In the genomic region with DNA sequence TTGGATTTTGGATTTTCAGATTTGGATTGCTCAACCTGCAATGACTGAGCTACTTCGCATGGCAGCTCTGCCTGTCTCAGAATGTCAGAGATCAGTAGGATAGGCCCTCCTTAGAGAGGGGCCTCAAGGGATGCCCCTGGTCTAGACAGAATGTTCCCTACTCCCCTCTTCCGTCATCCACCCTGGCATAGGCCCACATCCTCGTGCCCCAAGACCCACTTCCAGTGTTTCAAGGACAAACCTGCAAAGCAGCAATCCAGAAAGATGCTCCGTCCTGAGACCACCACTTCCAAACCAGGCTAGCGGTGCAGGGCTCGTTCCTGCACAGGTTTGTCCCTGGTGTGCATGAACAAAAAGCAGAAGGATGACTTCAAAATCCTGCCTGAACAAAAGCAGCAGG, we compare ENCODE assay signal across 20 cellular contexts.
DNase-seq lines count a peak whose midpoint lies in the region; ATAC-seq and TF ChIP-seq lines count a peak whose summit lies in the region.
"Had no signal": no experiment of that assay in that cellular context is flagged by ENCODE, and none has a peak within 500 bp of the region (broad histone marks: within the 10 kb centered on the region; RNA-seq: fewer than 3 reads in every experiment).

No MANE protein-coding gene starts in this region.

- H3K27me3 Mint-ChIP-seq in Caco-2 (ENCODE audit: insufficient read depth, unreplicated experiment), result no peaks in the 10 kb centered on the region
- no peaks in the 10 kb centered on the region for H3K27me3 Mint-ChIP-seq in activated T-cell treated with anti-CD3 and anti-CD28 coated beads, Interleukin-2, amount 50 U/mL, for 72 hours (ENCODE audit: low read depth)

- POLR2A ChIA-PET in Caco-2 (lab: Charles Lee) (no interaction called here), PC-9 (lab: Charles Lee; ENCODE audit: unreplicated experiment) (no interaction called here)

- no peak overlapping the region for H2AFZ ChIP-seq in PC-9

- intact Hi-C loops in Caco-2 (cut with micrococcal nuclease; ENCODE audit: unreplicated experiment), result no loop called here
- intact Hi-C loops in PC-9 (cut with micrococcal nuclease; ENCODE audit: unreplicated experiment), result loop anchor here (5.0 kb wide), 1 partner anchor 68 kb away; no protein-coding TSS in a partner anchor
- intact Hi-C loops in left ventricle myocardium inferior (cut with micrococcal nuclease), result no loop called here
- intact Hi-C loops in sciatic nerve (cut with DNase I), result no loop called here
- intact Hi-C loops in aorta (cut with DNase I), result no loop called here

- no peaks in the 10 kb centered on the region for H3K9me3 Mint-ChIP-seq in Caco-2 (ENCODE audit: unreplicated experiment)
- H3K9me3 Mint-ChIP-seq in activated T-cell treated with anti-CD3 and anti-CD28 coated beads, Interleukin-2, amount 50 U/mL, for 72 hours, result no peaks in the 10 kb centered on the region
- H3K9me3 Mint-ChIP-seq: CD14-positive monocyte had no signal

- no peak for TF ChIP-seq CTCF in Caco-2 (IDR thresholded peaks at IDR 0.05; ENCODE audit: insufficient read depth in 1 of 2, low read depth in 1 of 2, low read length in 1 of 2, severe bottlenecking in 1 of 2, unreplicated experiment in 1 of 2)
- no peak for TF ChIP-seq CTCF in PC-9 (conservative IDR thresholded peaks at IDR 0.05)
- TF ChIP-seq CTCF in left ventricle myocardium inferior (IDR thresholded peaks at IDR 0.05; ENCODE audit: borderline replicate concordance), result no peak

- H3K36me3 ChIP-seq in Caco-2 (ENCODE audit: control insufficient read depth, insufficient read depth, low read length) (no peaks in the 10 kb centered on the region), PC-9 (ENCODE audit: low read depth) (no peaks in the 10 kb centered on the region), left ventricle myocardium inferior (no peaks in the 10 kb centered on the region), aorta (ENCODE audit: control insufficient read depth in 1 of 2, insufficient read depth in 2 of 2, low read length in 1 of 2) (no peaks in the 10 kb centered on the region)

- CTCF ChIA-PET in Caco-2 (lab: Charles Lee) (no interaction called here), PC-9 (lab: Charles Lee) (no interaction called here)

- WGBS in aorta, 2 donors, result 91% methylated on average over 6 of the region's 6 CpGs

- no peak for DNase-seq in Caco-2
- DNase-seq in PC-9, result no peak
- DNase-seq in left ventricle myocardium inferior, result no peak
- no peak for DNase-seq in sciatic nerve (ENCODE audit: low spot score)
- no peak for DNase-seq in activated T-cell treated with anti-CD3 and anti-CD28 coated beads, Interleukin-2, amount 50 U/mL, for 72 hours
- no peak for DNase-seq in activated effector memory CD4-positive, alpha-beta T cell treated with Interleukin-2 at 50 U/mL for 16 hours
- no peak for DNase-seq in aorta
- DNase-seq: activated CD4-positive, alpha-beta T cell treated with anti-CD3 and anti-CD28 coated beads, Interleukin-2, amount 50 U/mL, for 48 hours; effector memory CD4-positive, alpha-beta T cell; GOT3; Kasumi-1; lower lobe of right lung; NCI-H1105; NCI-H2029 treated with DMSO at 0.1 percent for 48 hours; NCI-H226; WERI-Rb-1 had no signal

- BruUV-seq in Caco-2 (replicated peaks; lab: Mats Ljungman, UMichigan) (no TSS peak), PC-9 (replicated peaks; lab: Mats Ljungman, UMichigan) (no TSS peak)

- ATAC-seq in sciatic nerve, result peak; percentile 41
- ATAC-seq in activated T-cell treated with anti-CD3 and anti-CD28 coated beads, Interleukin-2, amount 50 U/mL, for 72 hours (replicated peaks in 1 of 2), result no peak
- ATAC-seq in aorta (ENCODE audit: low FRiP score), result no peak
- ATAC-seq: esophagus mucosa, Panc1 had no signal

- no peaks in the 10 kb centered on the region for H3K79me2 ChIP-seq in PC-9 (ENCODE audit: low read depth)

- H3K27ac ChIP-seq in PC-9 (no peak overlapping the region), left ventricle myocardium inferior (replicated peaks) (peak overlapping the region; percentile 76), aorta (ENCODE audit: low read depth in 1 of 2, low read length in 2 of 2) (no peak overlapping the region)
- H3K27ac ChIP-seq: SK-N-MC, WERI-Rb-1 had no signal

- H3K4me3 ChIP-seq in Caco-2 (ENCODE audit: low read depth, low read length) (no peak overlapping the region), PC-9 (no peak overlapping the region), left ventricle myocardium inferior (no peak overlapping the region), aorta (ENCODE audit: low read length in 2 of 2) (no peak overlapping the region)
- H3K4me3 ChIP-seq: lower lobe of right lung, SK-N-MC had no signal

- H3K36me3 Mint-ChIP-seq in Caco-2 (ENCODE audit: insufficient read depth, unreplicated experiment), result peaks cover 6% of the 10 kb centered on the region
- H3K36me3 Mint-ChIP-seq in activated T-cell treated with anti-CD3 and anti-CD28 coated beads, Interleukin-2, amount 50 U/mL, for 72 hours (ENCODE audit: insufficient read depth in 2 of 2), result peaks cover 6 to 15% of the 10 kb centered on the region in 2 donors

- no peaks in the 10 kb centered on the region for H4K20me1 ChIP-seq in PC-9 (ENCODE audit: insufficient read depth)

- peaks cover 35% of the 10 kb centered on the region for H3F3A ChIP-seq in PC-9 (ENCODE audit: insufficient read depth, low read depth)

- H3K4me3 Mint-ChIP-seq in Caco-2 (ENCODE audit: unreplicated experiment), result no peak overlapping the region
- no peak overlapping the region for H3K4me3 Mint-ChIP-seq in activated T-cell treated with anti-CD3 and anti-CD28 coated beads, Interleukin-2, amount 50 U/mL, for 72 hours
- H3K4me3 Mint-ChIP-seq: CD14-positive monocyte had no signal

- peak overlapping the region; percentile 85 for H3K27ac Mint-ChIP-seq in Caco-2 (ENCODE audit: unreplicated experiment)
- no peak overlapping the region for H3K27ac Mint-ChIP-seq in activated T-cell treated with anti-CD3 and anti-CD28 coated beads, Interleukin-2, amount 50 U/mL, for 72 hours

- peaks cover 27% of the 10 kb centered on the region for H3K4me1 Mint-ChIP-seq in Caco-2 (ENCODE audit: low read depth, unreplicated experiment)
- peaks cover 90% of the 10 kb centered on the region for H3K4me1 Mint-ChIP-seq in activated T-cell treated with anti-CD3 and anti-CD28 coated beads, Interleukin-2, amount 50 U/mL, for 72 hours (ENCODE audit: low read depth)

- no peaks in the 10 kb centered on the region for H3K9me2 ChIP-seq in PC-9 (ENCODE audit: insufficient read depth)

- peak overlapping the region; percentile 51 for H3K4me2 ChIP-seq in PC-9

- H3K9me3 ChIP-seq in Caco-2, result no peaks in the 10 kb centered on the region
- no peaks in the 10 kb centered on the region for H3K9me3 ChIP-seq in PC-9 (ENCODE audit: insufficient read depth, low read depth)
- H3K9me3 ChIP-seq in left ventricle myocardium inferior (replicated peaks), result no peaks in the 10 kb centered on the region
- H3K9me3 ChIP-seq in aorta (ENCODE audit: control insufficient read depth, low read length), result no peaks in the 10 kb centered on the region
- H3K9me3 ChIP-seq: lower lobe of right lung had no signal

- no peaks in the 10 kb centered on the region for H3K27me3 ChIP-seq in Caco-2 (replicated peaks; ENCODE audit: control insufficient read depth, insufficient read depth, low read length)
- no peaks in the 10 kb centered on the region for H3K27me3 ChIP-seq in PC-9 (ENCODE audit: insufficient read depth, low read depth)
- H3K27me3 ChIP-seq in left ventricle myocardium inferior (ENCODE audit: low read depth), result no peaks in the 10 kb centered on the region
- no peaks in the 10 kb centered on the region for H3K27me3 ChIP-seq in aorta (ENCODE audit: control insufficient read depth in 1 of 2, insufficient read depth in 2 of 2, low read length in 1 of 2)

- peaks cover 46% of the 10 kb centered on the region for H3K4me1 ChIP-seq in Caco-2
- peaks cover 63% of the 10 kb centered on the region for H3K4me1 ChIP-seq in PC-9 (replicated peaks; ENCODE audit: insufficient read depth)
- H3K4me1 ChIP-seq in left ventricle myocardium inferior, result peaks cover 82% of the 10 kb centered on the region
- H3K4me1 ChIP-seq in aorta (ENCODE audit: control insufficient read depth in 1 of 2, insufficient read depth in 2 of 2, low read length in 2 of 2), result peaks cover 0 to 7% of the 10 kb centered on the region in 2 donors
